ENCODE assay signal across 19 cellular contexts in genomic region chr17:83013779-83014117, GRCh38.
A peak's percentile ranks its signal among the peaks of the same experiment; 100 is the strongest.
DNase-seq lines count a peak whose midpoint lies in the region; ATAC-seq and TF ChIP-seq lines count a peak whose summit lies in the region.
"Had no signal": no experiment of that assay in that cellular context is flagged by ENCODE, and none has a peak within 500 bp of the region (broad histone marks: within the 10 kb centered on the region; RNA-seq: fewer than 3 reads in every experiment).

No MANE protein-coding gene starts in this region.

- no peak overlapping the region for H2AFZ ChIP-seq in SK-N-SH (ENCODE audit: low read depth)
- H2AFZ ChIP-seq in neuronal stem cell (ENCODE audit: low read length): no peak overlapping the region

- H3K79me2 ChIP-seq in SK-N-SH (ENCODE audit: insufficient read depth): peaks cover 3% of the 10 kb centered on the region; the same call in 1 of the 2 replicates

- ATAC-seq in SK-N-SH treated with all-trans-retinoic acid at 6 μM for 48 hours: no peak
- ATAC-seq: A549; CD8-positive, alpha-beta T cell; K562 had no signal

- WGBS in SK-N-SH (ENCODE audit: low lambda C conversion rate): 85% methylated on average over 11 of the region's 11 CpGs
- no CpG with 5 or more reads among the region's 11 CpGs for WGBS in neuronal stem cell (ENCODE audit: extremely low coverage in 2 of 2, insufficient read length in 2 of 2, insufficient replicate concordance in 1 of 2), 2 donors

- no peak overlapping the region for H2BK12ac ChIP-seq in neuronal stem cell (ENCODE audit: low read length)

- no peak overlapping the region for H2BK120ac ChIP-seq in neuronal stem cell (ENCODE audit: low read depth, low read length)

- H4K91ac ChIP-seq in neuronal stem cell (ENCODE audit: low read depth, low read length, poor library complexity): no peak overlapping the region

- H4K8ac ChIP-seq in neuronal stem cell (ENCODE audit: low read depth, low read length): no peak overlapping the region

- no peak overlapping the region for H3K4me2 ChIP-seq in SK-N-SH
- H3K4me2 ChIP-seq in neuronal stem cell (ENCODE audit: insufficient read depth, low read length, poor library complexity, severe bottlenecking): no peak overlapping the region
- H3K4me2 ChIP-seq: A549 had no signal

- no peaks in the 10 kb centered on the region for H3F3A ChIP-seq in SK-N-SH (replicated peaks; ENCODE audit: insufficient read depth)

- no peak overlapping the region for H2BK15ac ChIP-seq in neuronal stem cell (ENCODE audit: low read length)

- H3K79me1 ChIP-seq in neuronal stem cell (ENCODE audit: low read depth, low read length): peaks cover 3% of the 10 kb centered on the region

- no peaks in the 10 kb centered on the region for H3K9me2 ChIP-seq in SK-N-SH

- H3K27ac ChIP-seq in SK-N-SH (ENCODE audit: low read depth in 2 of 2, low read length in 1 of 2) (no peak overlapping the region), HEK293 (ENCODE audit: extremely low read depth, low read depth, low read length) (no peak overlapping the region), neuronal stem cell (replicated peaks; ENCODE audit: low read length) (no peak overlapping the region)
- H3K27ac ChIP-seq: 22Rv1, A549, HL-60 had no signal

- TF ChIP-seq EP300 in SK-N-SH (IDR thresholded peaks at IDR 0.05; ENCODE audit: borderline replicate concordance in 1 of 2, low read depth in 1 of 2, low read length in 1 of 2): no peak

- no peaks in the 10 kb centered on the region for H3K36me3 ChIP-seq in SK-N-SH (replicated peaks in 1 of 2; ENCODE audit: control insufficient read depth in 1 of 2, insufficient read depth in 2 of 2, low read length in 1 of 2)
- peaks cover 0 to 2% of the 10 kb centered on the region in 2 experiments; a peak in 1 of 3 replicates for H3K36me3 ChIP-seq in HEK293 (ENCODE audit: control insufficient read depth in 2 of 2, insufficient read depth in 1 of 2, low read length in 2 of 2)
- H3K36me3 ChIP-seq in neuronal stem cell (replicated peaks in 1 of 2; ENCODE audit: control insufficient read depth in 2 of 2, insufficient read depth in 2 of 2, low read length in 2 of 2): peaks cover 2 to 6% of the 10 kb centered on the region in 2 donors
- H3K36me3 ChIP-seq: HAP-1 had no signal

- H3K23ac ChIP-seq in neuronal stem cell (ENCODE audit: low read depth, low read length, poor library complexity): peak overlapping the region; percentile 18

- H3K27me3 ChIP-seq in SK-N-SH (ENCODE audit: insufficient read depth): no peaks in the 10 kb centered on the region
- H3K27me3 ChIP-seq in neuronal stem cell (ENCODE audit: control insufficient read depth in 3 of 3, insufficient read depth in 3 of 3, low read depth in 1 of 3, low read length in 3 of 3): no peaks in the 10 kb centered on the region

- no peaks in the 10 kb centered on the region for H4K20me1 ChIP-seq in SK-N-SH (ENCODE audit: insufficient read depth)

- TF ChIP-seq CTCF in SK-N-SH (IDR thresholded peaks at IDR 0.05) (no peak), HEK293 (tag by site-specific recombination; IDR thresholded peaks at IDR 0.05) (no peak)

- POLR2A ChIA-PET in SK-N-SH (lab: Yijun Ruan, JAX): no interaction called here
- POLR2A ChIA-PET in HEK293 (lab: Yijun Ruan, JAX): no interaction called here

- no peak overlapping the region for H3K4me3 ChIP-seq in SK-N-SH (ENCODE audit: low read depth in 2 of 2, low read length in 1 of 2)
- no peak overlapping the region for H3K4me3 ChIP-seq in HEK293 (ENCODE audit: low read depth, low read length)
- no peak overlapping the region for H3K4me3 ChIP-seq in neuronal stem cell (ENCODE audit: low read length in 2 of 2)
- H3K4me3 ChIP-seq: A549, HAP-1, K562 had no signal

- no peak overlapping the region for H3K9ac ChIP-seq in SK-N-SH
- H3K9ac ChIP-seq in neuronal stem cell (ENCODE audit: low read depth, low read length, poor library complexity): no peak overlapping the region

- no peaks in the 10 kb centered on the region; a peak in 1 of 4 replicates for H3K4me1 ChIP-seq in SK-N-SH (ENCODE audit: control insufficient read depth in 1 of 2, insufficient read depth in 2 of 2, low read depth in 1 of 2, low read length in 1 of 2)
- peaks cover 5% of the 10 kb centered on the region for H3K4me1 ChIP-seq in HEK293 (ENCODE audit: control insufficient read depth, insufficient read depth, low read length)
- peaks cover 0 to 2% of the 10 kb centered on the region in 2 donors for H3K4me1 ChIP-seq in neuronal stem cell (ENCODE audit: control insufficient read depth in 2 of 2, insufficient read depth in 1 of 2, low read depth in 1 of 2, low read length in 2 of 2)
- H3K4me1 ChIP-seq: A549, HAP-1 had no signal

- H3K14ac ChIP-seq in neuronal stem cell (ENCODE audit: low read length): no peak overlapping the region

- TF ChIP-seq RAD21 in SK-N-SH (IDR thresholded peaks at IDR 0.05; ENCODE audit: low read length): no peak

- H2BK5ac ChIP-seq in neuronal stem cell (ENCODE audit: low read length): no peak overlapping the region

- no peak overlapping the region for H2AK5ac ChIP-seq in neuronal stem cell (ENCODE audit: low read depth, low read length)

- peak overlapping the region; percentile 46 for H3K18ac ChIP-seq in neuronal stem cell (ENCODE audit: low read length)

- no peaks in the 10 kb centered on the region for H3K9me3 ChIP-seq in SK-N-SH
- H3K9me3 ChIP-seq in HEK293 (ENCODE audit: control insufficient read depth, insufficient read depth, low read depth, low read length): no peaks in the 10 kb centered on the region
- H3K9me3 ChIP-seq in neuronal stem cell (replicated peaks in 1 of 2; ENCODE audit: control insufficient read depth in 2 of 2, insufficient read depth in 1 of 2, low read depth in 1 of 2, low read length in 2 of 2): peaks cover 8 to 16% of the 10 kb centered on the region in 2 donors
- H3K9me3 ChIP-seq: A549, HAP-1 had no signal

- CTCF ChIA-PET in SK-N-SH (lab: Yijun Ruan, JAX) (no interaction called here), HEK293 (lab: Yijun Ruan, JAX) (no interaction called here)

- DNase-seq in SK-N-SH (peak; percentile 55), ecto neural progenitor cell (ENCODE audit: low spot score) (peak; percentile 39), neuronal stem cell (ENCODE audit: low spot score) (no peak), NCI-H1436 (lab: John Stamatoyannopoulos, UW) (no peak), NCI-H446 treated with DMSO at 0.1 percent for 48 hours (lab: John Stamatoyannopoulos, UW) (no peak)
- DNase-seq in NK-92 treated with Interleukin-12 subunit alpha and Interleukin-12 subunit beta, amount 100 ng/mL, for 24 hours (lab: John Stamatoyannopoulos, UW): no peak
- DNase-seq: AML-193; Calu3; CD8-positive, alpha-beta T cell; DMS79; GDM1; GOT3 had no signal

- H3K4ac ChIP-seq in neuronal stem cell (ENCODE audit: low read length): no peak overlapping the region

TF ChIP-seq in SK-N-SH, 30 proteins besides CTCF, POLR2A, EP300 and RAD21 (continues in another document):
- TF ChIP-seq YY1 (IDR thresholded peaks at IDR 0.05; ENCODE audit: low read depth) (no peak), TEAD4 (IDR thresholded peaks at IDR 0.05; ENCODE audit: borderline replicate concordance, insufficient read depth) (no peak), GATA2 (CRISPR knock-in tag; IDR thresholded peaks at IDR 0.05) (no peak), RFX5 (IDR thresholded peaks at IDR 0.05; ENCODE audit: low read length) (no peak), ELF1 (IDR thresholded peaks at IDR 0.05) (no peak)

TF ChIP-seq in SK-N-SH treated with all-trans-retinoic acid at 6 μM for 48 hours, 23 proteins besides CTCF, POLR2A, EP300 and RAD21 (continues in another document):
- no peak for TF ChIP-seq ZC3H10 (CRISPR knock-in tag; IDR thresholded peaks at IDR 0.05)
- no peak for TF ChIP-seq TOX (CRISPR knock-in tag; IDR thresholded peaks at IDR 0.05; ENCODE audit: borderline replicate concordance)
- TF ChIP-seq PATZ1 (CRISPR knock-in tag; IDR thresholded peaks at IDR 0.05; ENCODE audit: borderline replicate concordance): no peak
- TF ChIP-seq ZNF565 (CRISPR knock-in tag; conservative IDR thresholded peaks at IDR 0.05; ENCODE audit: low read depth): no peak
- TF ChIP-seq ZFP30 (CRISPR knock-in tag; IDR thresholded peaks at IDR 0.05): no peak

TF ChIP-seq in HEK293, 187 proteins besides CTCF, POLR2A, EP300 and RAD21:
- TF ChIP-seq ZIC2 (tag by site-specific recombination; IDR thresholded peaks at IDR 0.05): peak; percentile 71
- TF ChIP-seq AEBP2 (tag by site-specific recombination; IDR thresholded peaks at IDR 0.05; ENCODE audit: borderline replicate concordance): no peak

Comparison
In these comparisons a context has a peak if more than half of its experiments do, and no peak if none do; other contexts are left out.
1. DNase-seq: peak in SK-N-SH (single experiment) and ecto neural progenitor cell (single experiment); none in neuronal stem cell (single experiment), NK-92 treated with Interleukin-12 subunit alpha and Interleukin-12 subunit beta, amount 100 ng/mL, for 24 hours (single experiment), NCI-H1436 (single experiment) and NCI-H446 treated with DMSO at 0.1 percent for 48 hours (single experiment).